In the genomic region with DNA sequence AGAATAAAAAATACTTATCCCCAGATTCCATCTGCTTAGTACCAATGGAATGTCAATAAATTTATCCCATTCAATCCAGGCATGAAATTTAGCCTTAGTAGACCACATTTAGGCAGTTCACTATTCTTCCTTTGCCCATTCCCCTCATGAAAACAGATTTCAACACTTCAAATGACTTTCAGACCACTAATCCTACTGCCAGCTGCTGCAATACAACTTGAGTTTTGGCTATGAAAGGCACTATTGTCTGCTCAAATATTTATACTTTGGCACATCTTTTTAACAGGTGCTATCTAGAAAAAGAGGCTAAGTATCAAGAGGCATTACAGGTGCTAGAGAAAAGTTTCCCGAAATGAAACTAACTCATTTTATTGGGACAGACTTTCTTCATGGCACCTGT, we compare ENCODE assay signal across 29 cellular contexts.
"Had no signal": no experiment of that assay in that cellular context is flagged by ENCODE, and none has a peak within 500 bp of the region (broad histone marks: within the 10 kb centered on the region; RNA-seq: fewer than 3 reads in every experiment).

No MANE protein-coding gene starts in this region.

- H3K4me3 ChIP-seq: colonic mucosa, gastroesophageal sphincter, heart right ventricle, left lung, prostate gland, right atrium auricular region, skin epidermis, spleen, thoracic aorta, transverse colon, upper lobe of right lung, uterus had no signal

- H3K4me1 ChIP-seq: colonic mucosa, foreskin keratinocyte, gastroesophageal sphincter, heart right ventricle, left lung, prostate gland, right atrium auricular region, spleen, transverse colon, upper lobe of right lung, uterus had no signal

- H3K9me3 ChIP-seq: colonic mucosa, left lung, prostate gland, right atrium auricular region, thoracic aorta, transverse colon, upper lobe of right lung, uterus had no signal

- H3K36me3 ChIP-seq: colonic mucosa, gastroesophageal sphincter, heart right ventricle, left lung, prostate gland, right atrium auricular region, spleen, thoracic aorta, transverse colon, upper lobe of right lung, uterus had no signal

- H3K27me3 ChIP-seq: colonic mucosa, foreskin keratinocyte, heart right ventricle, left lung, right atrium auricular region, spleen, transverse colon, upper lobe of right lung had no signal

- FAIRE-seq: islet of Langerhans had no signal

- DNase-seq: colonic mucosa; effector CD8-positive, alpha-beta T cell; endodermal cell; foreskin keratinocyte; glutamatergic neuron; heart right ventricle; hippocampal formation; left cardiac atrium; left lung; mesendoderm; midbrain; naive thymus-derived CD8-positive, alpha-beta T cell; nephron progenitor cell; nucleus accumbens; spleen; stimulated activated CD4-positive, alpha-beta T cell treated with anti-CD3 and anti-CD28 coated beads, Interleukin-2, amount 100 ng/mL, for 48 hours; stimulated activated naive B cell treated with anti-CD40 and anti-IgM and Interleukin-4, amounts not matched to agents 10 μg/mL and 1 μg/mL and 100 μg/mL, for 72 hours; transverse colon; upper lobe of right lung; uterus had no signal

- ATAC-seq: esophagus mucosa; foreskin keratinocyte; gastroesophageal sphincter; heart right ventricle; left cardiac atrium; left lung; naive thymus-derived CD8-positive, alpha-beta T cell; sciatic nerve; stimulated activated naive B cell treated with anti-CD40 and anti-IgM and Interleukin-4, amounts not matched to agents 10 μg/mL and 1 μg/mL and 100 μg/mL, for 72 hours; upper lobe of right lung had no signal

- H3K27ac ChIP-seq: colonic mucosa, epithelial cell of prostate, foreskin keratinocyte, gastroesophageal sphincter, heart right ventricle, left lung, prostate gland, right atrium auricular region, skin epidermis, spleen, thoracic aorta, transverse colon, upper lobe of right lung, uterus had no signal
